11 cellular contexts compared by ENCODE assay signal in the genomic region with DNA sequence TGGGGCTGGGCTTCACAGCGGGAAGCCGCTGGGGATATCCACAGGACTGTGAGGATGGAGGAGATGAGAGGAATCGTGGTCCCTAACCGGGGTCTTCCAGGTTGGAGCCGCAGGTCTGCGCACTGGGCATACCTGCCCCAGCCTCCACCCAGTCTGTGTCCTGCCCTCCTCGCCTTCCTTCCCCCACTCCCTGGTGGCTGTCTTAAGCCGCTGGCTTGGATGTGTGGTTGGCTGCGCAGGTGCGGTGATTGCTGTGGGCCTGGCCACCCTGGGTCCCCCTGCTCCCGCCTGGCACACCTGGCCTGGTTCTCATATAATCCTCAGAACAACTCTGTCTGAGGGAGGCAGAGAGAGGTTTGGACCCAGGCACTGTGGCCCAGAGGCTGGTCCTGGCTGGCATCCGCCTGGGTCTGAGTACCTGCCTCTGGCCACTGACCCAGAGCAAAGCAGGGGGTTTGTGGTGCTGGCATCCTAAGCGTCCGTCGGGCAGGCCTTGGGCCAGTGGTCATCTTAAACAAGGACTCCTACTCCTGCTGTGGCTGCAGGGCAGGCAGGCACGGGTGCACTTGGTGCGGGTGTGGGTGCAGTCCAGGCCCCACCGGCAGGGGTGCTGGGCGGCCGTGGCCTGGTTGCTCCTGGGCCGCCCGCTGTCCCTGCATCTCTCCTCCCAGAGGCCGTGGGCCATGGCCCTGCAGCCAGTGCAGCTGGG. TPM values are rescaled to one million over a fixed set of nuclear protein-coding genes. Genes with fewer than 3 reads are reported as not detected.
A peak's percentile ranks its signal among the peaks of the same experiment; 100 is the strongest.
DNase-seq lines count a peak whose midpoint lies in the region; TF ChIP-seq lines count a peak whose summit lies in the region.
"Had no signal": no experiment of that assay in that cellular context is flagged by ENCODE, and none has a peak within 500 bp of the region (broad histone marks: within the 10 kb centered on the region; RNA-seq: fewer than 3 reads in every experiment).

No MANE protein-coding gene starts in this region.

- H3K4me1 ChIP-seq in A673 (ENCODE audit: insufficient read depth, low read length, poor library complexity, severe bottlenecking) = peaks cover 25% of the 10 kb centered on the region
- peaks cover 0 to 32% (median 0%) of the 10 kb centered on the region in 4 donors for H3K4me1 ChIP-seq in Peyer's patch
- peaks cover 41% of the 10 kb centered on the region for H3K4me1 ChIP-seq in parathyroid adenoma

- no peaks in the 10 kb centered on the region for H3K9me3 Mint-ChIP-seq in activated naive CD4-positive, alpha-beta T cell treated with anti-CD3 and anti-CD28 coated beads, Interleukin-2, amount 10 ng/mL, durations not matched to agents 7 days and 5 days
- H3K9me3 Mint-ChIP-seq: T-helper 1 cell treated with Interleukin-12 subunit alpha and Interleukin-12 subunit beta and Interleukin-4 antibody, amounts not matched to agents 30 μg/mL and 1 μg/mL, for 36 hours had no signal

- no peaks in the 10 kb centered on the region for H3K27me3 ChIP-seq in A673 (replicated peaks; ENCODE audit: insufficient read depth, low read depth, low read length, poor library complexity)
- no peaks in the 10 kb centered on the region for H3K27me3 ChIP-seq in Peyer's patch
- H3K27me3 ChIP-seq in parathyroid adenoma (ENCODE audit: control insufficient read depth, insufficient read depth, low read length) = no peaks in the 10 kb centered on the region

- no peaks in the 10 kb centered on the region for H3K27me3 Mint-ChIP-seq in activated naive CD4-positive, alpha-beta T cell treated with anti-CD3 and anti-CD28 coated beads, Interleukin-2, amount 10 ng/mL, durations not matched to agents 7 days and 5 days

- H3K9me3 ChIP-seq in A673 (ENCODE audit: low read depth, low read length, poor library complexity, severe bottlenecking) (no peaks in the 10 kb centered on the region), Peyer's patch (no peaks in the 10 kb centered on the region), parathyroid adenoma (ENCODE audit: control insufficient read depth, low read length) (no peaks in the 10 kb centered on the region)

- H3K4me2 ChIP-seq in parathyroid adenoma (ENCODE audit: low read length) = no peak overlapping the region

- CTCF ChIA-PET in A673 (lab: Charles Lee) = no interaction called here
- CTCF ChIA-PET in activated naive CD4-positive, alpha-beta T cell treated with anti-CD3 and anti-CD28 coated beads, Interleukin-2, amount 10 ng/mL, durations not matched to agents 7 days and 5 days (lab: Charles Lee) = no interaction called here

- H3K79me2 ChIP-seq in parathyroid adenoma = peaks cover 53% of the 10 kb centered on the region

- intact Hi-C loops in A673 (cut with micrococcal nuclease; ENCODE audit: unreplicated experiment) = no loop called here

- H3K4me3 ChIP-seq in A673 (ENCODE audit: low read depth, low read length, poor library complexity, severe bottlenecking) (no peak overlapping the region), Peyer's patch (no peak overlapping the region), parathyroid adenoma (ENCODE audit: low read depth, low read length) (no peak overlapping the region)

- no peaks in the 10 kb centered on the region for H3K36me3 Mint-ChIP-seq in activated naive CD4-positive, alpha-beta T cell treated with anti-CD3 and anti-CD28 coated beads, Interleukin-2, amount 10 ng/mL, durations not matched to agents 7 days and 5 days

- H3K36me3 ChIP-seq in A673 (ENCODE audit: insufficient read depth, low read length, poor library complexity, severe bottlenecking) = no peaks in the 10 kb centered on the region
- no peaks in the 10 kb centered on the region for H3K36me3 ChIP-seq in Peyer's patch
- no peaks in the 10 kb centered on the region for H3K36me3 ChIP-seq in parathyroid adenoma (ENCODE audit: control insufficient read depth, insufficient read depth, low read length)

- no peak for TF ChIP-seq POLR2A in Peyer's patch (IDR thresholded peaks at IDR 0.05)

- H3K27ac ChIP-seq in A673 (ENCODE audit: low read depth, low read length, poor library complexity, severe bottlenecking) = peak overlapping the region; percentile 44
- peak overlapping the region; percentile 43 to 71 (median 52) for H3K27ac ChIP-seq in Peyer's patch
- H3K27ac ChIP-seq in epithelial cell of prostate = peak overlapping the region; percentile 65
- H3K27ac ChIP-seq in parathyroid adenoma = peak overlapping the region; percentile 66
- H3K27ac ChIP-seq: HL-60 had no signal

- no peak overlapping the region for H3K9ac ChIP-seq in parathyroid adenoma

- H3K27ac Mint-ChIP-seq in activated naive CD4-positive, alpha-beta T cell treated with anti-CD3 and anti-CD28 coated beads, Interleukin-2, amount 10 ng/mL, durations not matched to agents 7 days and 5 days = no peak overlapping the region
- H3K27ac Mint-ChIP-seq: T-helper 1 cell treated with Interleukin-12 subunit alpha and Interleukin-12 subunit beta and Interleukin-4 antibody, amounts not matched to agents 30 μg/mL and 1 μg/mL, for 36 hours had no signal

- POLR2A ChIA-PET in A673 (lab: Charles Lee; ENCODE audit: low non-redundant PET) = no interaction called here

- no TSS peak for BruUV-seq in A673 (replicated peaks; lab: Mats Ljungman, UMichigan)

- H3K4me3 Mint-ChIP-seq in activated naive CD4-positive, alpha-beta T cell treated with anti-CD3 and anti-CD28 coated beads, Interleukin-2, amount 10 ng/mL, durations not matched to agents 7 days and 5 days = no peak overlapping the region
- H3K4me3 Mint-ChIP-seq: T-helper 1 cell treated with Interleukin-12 subunit alpha and Interleukin-12 subunit beta and Interleukin-4 antibody, amounts not matched to agents 30 μg/mL and 1 μg/mL, for 36 hours had no signal

- no peaks in the 10 kb centered on the region for H3K4me1 Mint-ChIP-seq in activated naive CD4-positive, alpha-beta T cell treated with anti-CD3 and anti-CD28 coated beads, Interleukin-2, amount 10 ng/mL, durations not matched to agents 7 days and 5 days

- peak overlapping the region; percentile 30 for H2AFZ ChIP-seq in parathyroid adenoma

- TF ChIP-seq CTCF in A673 (conservative IDR thresholded peaks at IDR 0.05; ENCODE audit: low read depth, low read length) = no peak
- no peak for TF ChIP-seq CTCF in Peyer's patch (IDR thresholded peaks at IDR 0.05)
- no peak for TF ChIP-seq CTCF in parathyroid adenoma (IDR thresholded peaks at IDR 0.05)
- TF ChIP-seq CTCF in GM13976 (IDR thresholded peaks at IDR 0.05; ENCODE audit: borderline replicate concordance, control extremely low read depth, extremely low read depth, insufficient read depth, missing control alignments) = no peak

- DNase-seq in A673 (ENCODE audit: low spot score) (no peak), Peyer's patch (no peak), epithelial cell of prostate (ENCODE audit: low read depth, low spot score) (no peak), T-helper 9 cell (no peak), SKM-1 (lab: John Stamatoyannopoulos, UW; ENCODE audit: unreplicated experiment) (no peak), GM13976 (ENCODE audit: low spot score) (no peak)
- no peak for DNase-seq in activated naive CD4-positive, alpha-beta T cell treated with anti-CD3 and anti-CD28 coated beads, Interleukin-2, amount 10 ng/mL, durations not matched to agents 7 days and 5 days
- DNase-seq: NCI-H1105 had no signal

- in situ Hi-C loops in GM13976 (cut with MboI; ENCODE audit: low sequenced_read_pairs, unreplicated experiment) = no loop called here

RNA-seq across cellular contexts. Expression of a gene that starts 18.7 kb away (rescaled TPM):
- total RNA-seq in A673 (2021) (33.6 and 38.4 TPM in 2 replicates), Peyer's patch (10 to 100 TPM; 30.1 to 54.5 (median 44.6) TPM)
